ENCODE assay signal across 9 cellular contexts in genomic region chr10:73586583-73586984, GRCh38. TPM values are rescaled to one million over a fixed set of nuclear protein-coding genes. Genes with fewer than 3 reads are reported as not detected.
DNase-seq lines count a peak whose midpoint lies in the region; ATAC-seq and TF ChIP-seq lines count a peak whose summit lies in the region.
"Had no signal": no experiment of that assay in that cellular context is flagged by ENCODE, and none has a peak within 500 bp of the region (broad histone marks: within the 10 kb centered on the region; RNA-seq: fewer than 3 reads in every experiment).

No MANE protein-coding gene starts in this region.

- no peak for TF ChIP-seq POLR2A in prostate gland (IDR thresholded peaks at IDR 0.05)

- H3K4me3 ChIP-seq in Caco-2 (ENCODE audit: low read depth, low read length) = no peak overlapping the region
- H3K4me3 ChIP-seq in fibroblast of pulmonary artery (replicated peaks; ENCODE audit: low read depth, low read length) = no peak overlapping the region
- no peak overlapping the region for H3K4me3 ChIP-seq in prostate gland

- H3K36me3 ChIP-seq in Caco-2 (ENCODE audit: control insufficient read depth, insufficient read depth, low read length) = no peaks in the 10 kb centered on the region
- H3K36me3 ChIP-seq in prostate gland = no peaks in the 10 kb centered on the region

- ATAC-seq in GM21619 (IDR thresholded peaks at IDR 0.05; ENCODE audit: unreplicated experiment) (no peak), HG02852 (IDR thresholded peaks at IDR 0.05; ENCODE audit: unreplicated experiment) (no peak)

- H3K9me3 Mint-ChIP-seq in Caco-2 (ENCODE audit: unreplicated experiment) = peaks cover 10% of the 10 kb centered on the region
- H3K9me3 Mint-ChIP-seq in activated T-helper 1 cell treated with anti-CD3 and anti-CD28 coated beads, Interleukin-12 subunit alpha, Interleukin-12 subunit beta, Interleukin-2, Interleukin-4 antibody, amounts not matched to agents 30 ng/mL and 10 ng/mL and 1 ng/mL, durations not matched to agents 14 hours and 24 hours and 36 hours = peaks cover 4% of the 10 kb centered on the region

- H3K27me3 ChIP-seq in Caco-2 (replicated peaks; ENCODE audit: control insufficient read depth, insufficient read depth, low read length) (no peaks in the 10 kb centered on the region), prostate gland (replicated peaks; ENCODE audit: insufficient read depth) (no peaks in the 10 kb centered on the region)

- H3K27ac Mint-ChIP-seq in Caco-2 (ENCODE audit: unreplicated experiment) = peak overlapping the region; percentile 39
- no peak overlapping the region for H3K27ac Mint-ChIP-seq in activated T-helper 1 cell treated with anti-CD3 and anti-CD28 coated beads, Interleukin-12 subunit alpha, Interleukin-12 subunit beta, Interleukin-2, Interleukin-4 antibody, amounts not matched to agents 30 ng/mL and 10 ng/mL and 1 ng/mL, durations not matched to agents 14 hours and 24 hours and 36 hours

- POLR2A ChIA-PET in Caco-2 (lab: Charles Lee) = interaction anchor here (0.5 to 1.4 kb wide), 6 partner anchors 11 to 1735 kb away, joined by 3 to 7 read pairs (median 6); partner anchors contain the start of gene PSAP

- DNase-seq in Caco-2 (peak; percentile 73 to 84), RPMI7951 (ENCODE audit: low read depth) (peak; percentile 48), fibroblast of pulmonary artery (ENCODE audit: low read depth) (peak; percentile 83), prostate gland (ENCODE audit: low spot score) (peak; percentile 69)
- no peak for DNase-seq in activated T-helper 1 cell treated with anti-CD3 and anti-CD28 coated beads, Interleukin-12 subunit alpha, Interleukin-12 subunit beta, Interleukin-2, Interleukin-4 antibody, amounts not matched to agents 30 ng/mL and 10 ng/mL and 1 ng/mL, durations not matched to agents 14 hours and 24 hours and 36 hours (ENCODE audit: low spot score)
- no peak for DNase-seq in activated naive CD4-positive, alpha-beta T cell (lab: John Stamatoyannopoulos, UW)

- H3K9me3 ChIP-seq in Caco-2 = peaks cover 5% of the 10 kb centered on the region; the same call in 1 of the 2 replicates
- H3K9me3 ChIP-seq in prostate gland = no peaks in the 10 kb centered on the region

- CTCF ChIA-PET in Caco-2 (lab: Charles Lee) = interaction anchor here (1.1 to 2.0 kb wide), 3 partner anchors 9 to 1735 kb away, joined by 4 to 18 read pairs (median 7); partner anchors contain the start of gene PSAP

- no TSS peak for BruUV-seq in Caco-2 (replicated peaks; lab: Mats Ljungman, UMichigan)

- H3K4me3 Mint-ChIP-seq in Caco-2 (ENCODE audit: unreplicated experiment) = peak overlapping the region; percentile 37
- H3K4me3 Mint-ChIP-seq in activated T-helper 1 cell treated with anti-CD3 and anti-CD28 coated beads, Interleukin-12 subunit alpha, Interleukin-12 subunit beta, Interleukin-2, Interleukin-4 antibody, amounts not matched to agents 30 ng/mL and 10 ng/mL and 1 ng/mL, durations not matched to agents 14 hours and 24 hours and 36 hours = no peak overlapping the region

- H3K27me3 Mint-ChIP-seq in Caco-2 (ENCODE audit: insufficient read depth, unreplicated experiment) = no peaks in the 10 kb centered on the region
- peaks cover 3% of the 10 kb centered on the region for H3K27me3 Mint-ChIP-seq in activated T-helper 1 cell treated with anti-CD3 and anti-CD28 coated beads, Interleukin-12 subunit alpha, Interleukin-12 subunit beta, Interleukin-2, Interleukin-4 antibody, amounts not matched to agents 30 ng/mL and 10 ng/mL and 1 ng/mL, durations not matched to agents 14 hours and 24 hours and 36 hours (ENCODE audit: insufficient read depth)

- H3K4me1 ChIP-seq in Caco-2 (peaks cover 47% of the 10 kb centered on the region), prostate gland (replicated peaks) (peaks cover 14% of the 10 kb centered on the region)

- H3K36me3 Mint-ChIP-seq in Caco-2 (ENCODE audit: insufficient read depth, unreplicated experiment) = peaks cover 18% of the 10 kb centered on the region
- H3K36me3 Mint-ChIP-seq in activated T-helper 1 cell treated with anti-CD3 and anti-CD28 coated beads, Interleukin-12 subunit alpha, Interleukin-12 subunit beta, Interleukin-2, Interleukin-4 antibody, amounts not matched to agents 30 ng/mL and 10 ng/mL and 1 ng/mL, durations not matched to agents 14 hours and 24 hours and 36 hours (ENCODE audit: low read depth) = no peaks in the 10 kb centered on the region

- no peak for TF ChIP-seq CTCF in Caco-2 (IDR thresholded peaks at IDR 0.05; ENCODE audit: insufficient read depth in 1 of 2, low read depth in 1 of 2, low read length in 1 of 2, severe bottlenecking in 1 of 2, unreplicated experiment in 1 of 2)
- no peak for TF ChIP-seq CTCF in fibroblast of pulmonary artery (IDR thresholded peaks at IDR 0.05; ENCODE audit: low read length, missing control alignments)
- TF ChIP-seq CTCF in prostate gland (IDR thresholded peaks at IDR 0.05) = no peak

- peak overlapping the region; percentile 60 to 67 for H3K27ac ChIP-seq in prostate gland

- H3K4me1 Mint-ChIP-seq in Caco-2 (ENCODE audit: low read depth, unreplicated experiment) = peaks cover 56% of the 10 kb centered on the region
- H3K4me1 Mint-ChIP-seq in activated T-helper 1 cell treated with anti-CD3 and anti-CD28 coated beads, Interleukin-12 subunit alpha, Interleukin-12 subunit beta, Interleukin-2, Interleukin-4 antibody, amounts not matched to agents 30 ng/mL and 10 ng/mL and 1 ng/mL, durations not matched to agents 14 hours and 24 hours and 36 hours (ENCODE audit: low read depth) = peaks cover 15% of the 10 kb centered on the region

- intact Hi-C loops in Caco-2 (cut with micrococcal nuclease; ENCODE audit: unreplicated experiment) (loop anchor here (1.0 to 5.0 kb wide), 6 partner anchors 10 to 1735 kb away; partner anchors contain the start of genes MYOZ1, PPP3CB and PSAP), prostate gland (cut with DNase I) (loop anchor here (5.0 kb wide), 1 partner anchor 34 kb away; no protein-coding TSS in a partner anchor)
- intact Hi-C loops in activated T-helper 1 cell treated with anti-CD3 and anti-CD28 coated beads, Interleukin-12 subunit alpha, Interleukin-12 subunit beta, Interleukin-2, Interleukin-4 antibody, amounts not matched to agents 30 ng/mL and 10 ng/mL and 1 ng/mL, durations not matched to agents 14 hours and 24 hours and 36 hours (cut with micrococcal nuclease) = no loop called here

- WGBS in prostate gland = 2% methylated on average over 1 of the region's 1 CpG

RNA-seq across cellular contexts. Expression of gene USP54, which starts 4.6 kb away (rescaled TPM):
- total RNA-seq in Caco-2 (2022) (43.5 and 45.8 TPM in 2 replicates), prostate gland (10 to 100 TPM; 53.0 to 79.6 TPM)
- 6.4 and 8.3 TPM in 2 replicates for total RNA-seq in RPMI7951 (2014; rRNA removed; shearing (Covaris generic))
- 8.6 and 9.7 TPM in 2 replicates for total RNA-seq in activated T-helper 1 cell treated with anti-CD3 and anti-CD28 coated beads, Interleukin-12 subunit alpha, Interleukin-12 subunit beta, Interleukin-2, Interleukin-4 antibody, amounts not matched to agents 30 ng/mL and 10 ng/mL and 1 ng/mL, durations not matched to agents 14 hours and 24 hours and 36 hours

RNA-seq across cellular contexts. Expression of gene MYOZ1, which starts 54.7 kb away (rescaled TPM):
- total RNA-seq in Caco-2 (2022) (0.35 and 0.52 TPM in 2 replicates), prostate gland (1 to 10 TPM; 1.6 to 3.3 TPM)
- total RNA-seq in RPMI7951 (2014; rRNA removed; shearing (Covaris generic)) = not detected in 2 replicates
- not detected in 2 replicates for total RNA-seq in activated T-helper 1 cell treated with anti-CD3 and anti-CD28 coated beads, Interleukin-12 subunit alpha, Interleukin-12 subunit beta, Interleukin-2, Interleukin-4 antibody, amounts not matched to agents 30 ng/mL and 10 ng/mL and 1 ng/mL, durations not matched to agents 14 hours and 24 hours and 36 hours
- total RNA-seq: T-helper 2 cell treated with Interferon-gamma antibody and Interleukin-4, amounts not matched to agents 100 ng/mL and 5 ng/mL, for 36 hours had no signal

Comparison
In these comparisons a context has a peak if more than half of its experiments do, and no peak if none do; other contexts are left out.
1. DNase-seq: peak in Caco-2 (2 of 2), RPMI7951 (single experiment), fibroblast of pulmonary artery (single experiment) and prostate gland (single experiment); none in activated T-helper 1 cell treated with anti-CD3 and anti-CD28 coated beads, Interleukin-12 subunit alpha, Interleukin-12 subunit beta, Interleukin-2, Interleukin-4 antibody, amounts not matched to agents 30 ng/mL and 10 ng/mL and 1 ng/mL, durations not matched to agents 14 hours and 24 hours and 36 hours (single experiment) and activated naive CD4-positive, alpha-beta T cell (0 of 4).